19 cellular contexts compared by ENCODE assay signal in the genomic region with DNA sequence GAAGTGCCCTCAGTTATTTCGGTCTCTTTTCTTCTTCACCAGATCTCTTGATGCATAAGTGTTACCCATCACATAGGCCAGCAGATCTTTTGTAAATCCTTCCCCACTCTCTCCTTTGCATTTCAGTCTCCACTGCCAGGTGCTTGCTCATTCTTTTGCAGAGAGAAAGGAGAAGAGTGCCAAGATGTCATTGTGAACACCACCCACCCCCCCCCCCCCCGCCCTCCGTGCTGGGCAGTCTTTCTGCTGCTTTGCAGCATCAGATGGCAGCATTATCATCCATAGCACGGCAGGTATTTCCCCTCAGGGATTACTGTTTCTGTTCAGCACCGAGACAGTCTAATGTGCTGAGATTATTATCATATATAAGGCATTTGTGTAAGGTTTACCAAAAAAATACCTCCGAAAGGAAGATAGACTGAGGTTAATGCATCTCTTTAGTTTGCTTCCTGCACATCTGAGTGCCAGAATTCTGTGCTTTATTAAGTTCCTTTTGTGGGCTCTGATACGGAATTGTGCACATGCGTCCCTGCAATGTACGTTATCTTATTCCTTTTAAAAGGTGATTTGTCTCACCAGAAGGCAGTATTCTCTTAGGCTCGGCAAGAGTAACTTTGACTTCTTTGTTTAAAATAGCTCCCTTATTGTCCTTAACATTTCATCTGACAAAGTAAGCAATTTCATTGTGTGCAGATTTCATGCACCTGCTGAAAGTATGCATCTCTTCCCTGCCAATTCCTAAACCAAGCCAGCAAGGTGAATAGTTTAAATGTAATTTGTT.
"Had no signal": no experiment of that assay in that cellular context is flagged by ENCODE, and none has a peak within 500 bp of the region (broad histone marks: within the 10 kb centered on the region; RNA-seq: fewer than 3 reads in every experiment).

No MANE protein-coding gene starts in this region.

- H3K4me3 Mint-ChIP-seq: activated naive CD8-positive, alpha-beta T cell; activated T-cell treated with anti-CD3 and anti-CD28 coated beads, Interleukin-2, amount 50 U/mL, for 24 hours; activated T-helper 17 cell treated with anti-CD3 and anti-CD28 coated beads, Interleukin-2, amount 50 U/mL, for 72 hours; naive thymus-derived CD4-positive, alpha-beta T cell; neural progenitor cell; WTC11 had no signal

- H3K27ac ChIP-seq: adrenal gland, ascending aorta, brain microvascular endothelial cell, hepatocyte, left ventricle myocardium inferior, neural progenitor cell, upper lobe of right lung had no signal

- H3K9me3 ChIP-seq: adrenal gland, ascending aorta, left ventricle myocardium inferior, upper lobe of right lung had no signal

- DNase-seq: activated CD8-positive, alpha-beta memory T cell treated with anti-CD3 and anti-CD28 coated beads for 24 hours; activated CD8-positive, alpha-beta memory T cell treated with anti-CD3 and anti-CD28 coated beads, Interleukin-2, amount 50 U/mL, for 4 hours; activated T-cell treated with anti-CD3 and anti-CD28 coated beads, Interleukin-2, amount 50 U/mL, for 24 hours; adrenal gland; effector memory CD4-positive, alpha-beta T cell; glutamatergic neuron; left ventricle myocardium inferior; stimulated activated CD4-positive, alpha-beta T cell treated with anti-CD3 and anti-CD28 coated beads, Interleukin-2, amount 100 ng/mL, for 48 hours; stimulated activated naive CD4-positive, alpha-beta T cell; T-helper 9 cell; upper lobe of right lung had no signal

- H3K36me3 Mint-ChIP-seq: activated naive CD8-positive, alpha-beta T cell; naive thymus-derived CD4-positive, alpha-beta T cell; neural progenitor cell; WTC11 had no signal

- H3K9ac ChIP-seq: neural progenitor cell had no signal

- H3K36me3 ChIP-seq: adrenal gland, ascending aorta, brain microvascular endothelial cell, left ventricle myocardium inferior, neural progenitor cell, upper lobe of right lung had no signal

- H3K27ac Mint-ChIP-seq: activated naive CD8-positive, alpha-beta T cell; activated T-cell treated with anti-CD3 and anti-CD28 coated beads, Interleukin-2, amount 50 U/mL, for 24 hours; activated T-helper 17 cell treated with anti-CD3 and anti-CD28 coated beads, Interleukin-2, amount 50 U/mL, for 72 hours; naive thymus-derived CD4-positive, alpha-beta T cell; neural progenitor cell; WTC11 had no signal

- H3K9me3 Mint-ChIP-seq: activated T-cell treated with anti-CD3 and anti-CD28 coated beads, Interleukin-2, amount 50 U/mL, for 24 hours; activated T-helper 17 cell treated with anti-CD3 and anti-CD28 coated beads, Interleukin-2, amount 50 U/mL, for 72 hours; naive thymus-derived CD4-positive, alpha-beta T cell; neural progenitor cell; WTC11 had no signal

- H3K27me3 ChIP-seq: adrenal gland, ascending aorta, brain microvascular endothelial cell, neural progenitor cell had no signal

- H3K4me2 ChIP-seq: hepatocyte, neural progenitor cell had no signal

- H3K4me1 ChIP-seq: adrenal gland, ascending aorta, left ventricle myocardium inferior, upper lobe of right lung had no signal

- H3K79me2 ChIP-seq: hepatocyte had no signal

- H2AFZ ChIP-seq: hepatocyte, neural progenitor cell had no signal

- H3K4me1 Mint-ChIP-seq: activated T-helper 17 cell treated with anti-CD3 and anti-CD28 coated beads, Interleukin-2, amount 50 U/mL, for 72 hours; naive thymus-derived CD4-positive, alpha-beta T cell had no signal

- H3K4me3 ChIP-seq: adrenal gland, ascending aorta, hepatocyte, left ventricle myocardium inferior, neural progenitor cell, upper lobe of right lung had no signal
